ENCODE assay signal across 19 cellular contexts in the genomic region with DNA sequence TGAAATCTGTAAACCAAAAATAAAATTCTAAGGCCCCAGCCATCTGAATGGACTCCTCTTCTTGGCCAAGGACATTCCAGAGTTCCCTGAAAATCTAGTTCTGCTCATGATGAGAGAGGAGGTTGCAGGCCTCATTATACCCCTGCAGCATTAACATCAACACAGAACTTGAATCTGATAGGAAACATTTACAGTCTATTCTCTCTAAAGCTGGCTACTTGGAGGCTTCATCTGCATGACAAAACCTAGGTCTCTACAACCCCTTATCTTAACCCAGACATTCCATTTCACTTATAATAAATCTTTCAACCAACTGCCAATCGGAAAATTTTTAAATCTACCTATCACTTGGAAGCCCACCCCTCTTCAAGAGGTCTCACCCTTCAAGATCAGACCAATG. TPM values are rescaled to one million over a fixed set of nuclear protein-coding genes. Genes with fewer than 3 reads are reported as not detected.
A peak's percentile ranks its signal among the peaks of the same experiment; 100 is the strongest.
DNase-seq lines count a peak whose midpoint lies in the region; ATAC-seq and TF ChIP-seq lines count a peak whose summit lies in the region.
"Had no signal": no experiment of that assay in that cellular context is flagged by ENCODE, and none has a peak within 500 bp of the region (broad histone marks: within the 10 kb centered on the region; RNA-seq: fewer than 3 reads in every experiment).

No MANE protein-coding gene starts in this region.

- peaks cover 30% of the 10 kb centered on the region for H3K36me3 Mint-ChIP-seq in activated CD4-positive, alpha-beta T cell treated with anti-CD3 and anti-CD28 coated beads, Interleukin-2, amount 10 ng/mL, durations not matched to agents 7 days and 5 days (ENCODE audit: low read depth)
- peaks cover 11% of the 10 kb centered on the region for H3K36me3 Mint-ChIP-seq in WTC11
- peaks cover 15% of the 10 kb centered on the region for H3K36me3 Mint-ChIP-seq in memory B cell
- H3K36me3 Mint-ChIP-seq in endodermal cell (ENCODE audit: low read depth): peaks cover 1% of the 10 kb centered on the region

- H3K4me1 ChIP-seq in HUES6 (ENCODE audit: control insufficient read depth, insufficient read depth, low read length) (peaks cover 34% of the 10 kb centered on the region), endodermal cell (ENCODE audit: control insufficient read depth, insufficient read depth, low read length) (no peaks in the 10 kb centered on the region), right lobe of liver (no peaks in the 10 kb centered on the region)

- intact Hi-C loops in right lobe of liver (cut with DNase I): no loop called here

- H3K4me3 ChIP-seq in HUES6 (ENCODE audit: low read depth, low read length) (no peak overlapping the region; the same call in 1 of the 2 replicates), endodermal cell (ENCODE audit: low read length) (no peak overlapping the region), right lobe of liver (no peak overlapping the region)
- H3K4me3 ChIP-seq: BLaER1 treated with 17β-estradiol and CSF1 and Interleukin-3, amounts not matched to agents 10 nM and 100 nM; K562 had no signal

- peak overlapping the region; percentile 21 for H3K27ac Mint-ChIP-seq in activated CD4-positive, alpha-beta T cell treated with anti-CD3 and anti-CD28 coated beads, Interleukin-2, amount 10 ng/mL, durations not matched to agents 7 days and 5 days
- H3K27ac Mint-ChIP-seq in WTC11 (peak overlapping the region; percentile 99), memory B cell (peak overlapping the region; percentile 89), endodermal cell (no peak overlapping the region)

- H3K4me3 Mint-ChIP-seq in activated CD4-positive, alpha-beta T cell treated with anti-CD3 and anti-CD28 coated beads, Interleukin-2, amount 10 ng/mL, durations not matched to agents 7 days and 5 days: no peak overlapping the region
- H3K4me3 Mint-ChIP-seq in WTC11: peak overlapping the region; percentile 43
- no peak overlapping the region for H3K4me3 Mint-ChIP-seq in memory B cell
- H3K4me3 Mint-ChIP-seq in endodermal cell: no peak overlapping the region

- DNase-seq in activated CD4-positive, alpha-beta T cell treated with anti-CD3 and anti-CD28 coated beads, Interleukin-2, amount 10 ng/mL, durations not matched to agents 7 days and 5 days: no peak
- DNase-seq in activated CD4-positive, alpha-beta T cell treated with anti-CD3 and anti-CD28 coated beads, Interleukin-2, amount 50 U/mL, for 48 hours: no peak
- DNase-seq in WTC11 (ENCODE audit: low spot score) (no peak), memory B cell (ENCODE audit: low spot score in 2 of 2) (no peak), endodermal cell (no peak), D341Med (ENCODE audit: low spot score) (no peak), right lobe of liver (no peak)
- DNase-seq: DMS153, EL, NCI-H1092 treated with DMSO at 0.1 percent for 48 hours, NCI-H1694, NCI-H446, NCI-H748 treated with DMSO at 0.1 percent for 48 hours, SHP77 treated with DMSO at 0.1 percent for 48 hours had no signal

- POLR2A ChIA-PET in activated CD4-positive, alpha-beta T cell treated with anti-CD3 and anti-CD28 coated beads, Interleukin-2, amount 10 ng/mL, durations not matched to agents 7 days and 5 days (lab: Charles Lee): no interaction called here
- POLR2A ChIA-PET in WTC11 (lab: Charles Lee): no interaction called here

- H3K27me3 Mint-ChIP-seq in activated CD4-positive, alpha-beta T cell treated with anti-CD3 and anti-CD28 coated beads, Interleukin-2, amount 10 ng/mL, durations not matched to agents 7 days and 5 days: no peaks in the 10 kb centered on the region
- H3K27me3 Mint-ChIP-seq in WTC11 (ENCODE audit: low read depth) (no peaks in the 10 kb centered on the region; the same call in 1 of the 2 replicates), memory B cell (no peaks in the 10 kb centered on the region), endodermal cell (ENCODE audit: insufficient read depth) (no peaks in the 10 kb centered on the region)

- H3K27ac ChIP-seq in HUES6 (ENCODE audit: low read depth, low read length): peak overlapping the region; percentile 98
- H3K27ac ChIP-seq in endodermal cell (ENCODE audit: low read depth, low read length): no peak overlapping the region
- H3K27ac ChIP-seq in right lobe of liver: no peak overlapping the region
- H3K27ac ChIP-seq: 22Rv1; BLaER1 treated with 17β-estradiol and CSF1 and Interleukin-3, amounts not matched to agents 10 nM and 100 nM had no signal

- H3K9me3 ChIP-seq in HUES6 (ENCODE audit: control insufficient read depth, insufficient read depth, low read depth, low read length) (no peaks in the 10 kb centered on the region), endodermal cell (ENCODE audit: control insufficient read depth, low read length) (no peaks in the 10 kb centered on the region), right lobe of liver (no peaks in the 10 kb centered on the region)
- H3K9me3 ChIP-seq: BLaER1 treated with 17β-estradiol and CSF1 and Interleukin-3, amounts not matched to agents 10 nM and 100 nM had no signal

- ATAC-seq in WTC11 (peak; percentile 63), memory B cell (ENCODE audit: low read depth) (no peak), right lobe of liver (no peak)
- ATAC-seq: HCT116, K562 had no signal

- 61 to 80% methylated on average over 1 of the region's 1 CpG for whole genome bisulfite sequencing in endodermal cell (ENCODE audit: insufficient coverage in 1 of 2, insufficient read length in 1 of 2), 2 experiments
- WGBS in right lobe of liver (ENCODE audit: insufficient coverage, low coverage, low lambda C conversion rate, missing lambda C conversion rate): 89% methylated on average over 1 of the region's 1 CpG

- H3K27me3 ChIP-seq in HUES6 (ENCODE audit: control insufficient read depth, insufficient read depth, low read length): no peaks in the 10 kb centered on the region
- no peaks in the 10 kb centered on the region for H3K27me3 ChIP-seq in endodermal cell (ENCODE audit: control insufficient read depth, insufficient read depth, low read length, poor library complexity, severe bottlenecking)
- no peaks in the 10 kb centered on the region for H3K27me3 ChIP-seq in right lobe of liver
- H3K27me3 ChIP-seq: BLaER1 treated with 17β-estradiol and CSF1 and Interleukin-3, amounts not matched to agents 10 nM and 100 nM had no signal

- TF ChIP-seq POLR2A in right lobe of liver (IDR thresholded peaks at IDR 0.05): no peak

- no peaks in the 10 kb centered on the region; the same call in 1 of the 2 replicates for H3K36me3 ChIP-seq in HUES6 (ENCODE audit: control insufficient read depth, insufficient read depth, low read length)
- no peaks in the 10 kb centered on the region for H3K36me3 ChIP-seq in endodermal cell (ENCODE audit: control insufficient read depth, insufficient read depth, low read length)
- H3K36me3 ChIP-seq in right lobe of liver: no peaks in the 10 kb centered on the region

- H3K9ac ChIP-seq in HUES6 (ENCODE audit: low read length) (peak overlapping the region; percentile 51), endodermal cell (ENCODE audit: extremely low read depth, low read length, poor library complexity, severe bottlenecking) (no peak overlapping the region)
- H3K9ac ChIP-seq: BLaER1 treated with 17β-estradiol and CSF1 and Interleukin-3, amounts not matched to agents 10 nM and 100 nM had no signal

- no peaks in the 10 kb centered on the region for H3K9me3 Mint-ChIP-seq in activated CD4-positive, alpha-beta T cell treated with anti-CD3 and anti-CD28 coated beads, Interleukin-2, amount 10 ng/mL, durations not matched to agents 7 days and 5 days
- H3K9me3 Mint-ChIP-seq in WTC11 (no peaks in the 10 kb centered on the region), memory B cell (no peaks in the 10 kb centered on the region), endodermal cell (no peaks in the 10 kb centered on the region)

- CTCF ChIA-PET in activated CD4-positive, alpha-beta T cell treated with anti-CD3 and anti-CD28 coated beads, Interleukin-2, amount 10 ng/mL, durations not matched to agents 7 days and 5 days (lab: Charles Lee): no interaction called here
- CTCF ChIA-PET in WTC11 (lab: Charles Lee): interaction anchor here (1.9 to 2.1 kb wide), 2 partner anchors 253 to 366 kb away, joined by 9 to 11 read pairs; a partner anchor contains a TSS

- TF ChIP-seq CTCF in WTC11 (IDR thresholded peaks at IDR 0.05): no peak
- no peak for TF ChIP-seq CTCF in endodermal cell (conservative IDR thresholded peaks at IDR 0.05)
- no peak for TF ChIP-seq CTCF in right lobe of liver (IDR thresholded peaks at IDR 0.05)

- peaks cover 36% of the 10 kb centered on the region for H3K4me1 Mint-ChIP-seq in activated CD4-positive, alpha-beta T cell treated with anti-CD3 and anti-CD28 coated beads, Interleukin-2, amount 10 ng/mL, durations not matched to agents 7 days and 5 days
- peaks cover 77% of the 10 kb centered on the region for H3K4me1 Mint-ChIP-seq in WTC11
- peaks cover 30% of the 10 kb centered on the region for H3K4me1 Mint-ChIP-seq in memory B cell
- H3K4me1 Mint-ChIP-seq in endodermal cell: peaks cover 36% of the 10 kb centered on the region

TF ChIP-seq in WTC11, 78 proteins besides CTCF, POLR2A, EP300 and RAD21:
- TF ChIP-seq JAZF1 (CRISPR knock-in tag; IDR thresholded peaks at IDR 0.05) (no peak), SP1 (CRISPR knock-in tag; conservative IDR thresholded peaks at IDR 0.05) (0 out of 2 replicates have a peak, but pooled peaks have one; percentile 28)
TF ChIP-seq in WTC11: peak in this region for 1.

RNA-seq across cellular contexts. Expression of a gene that starts 15.7 kb away (rescaled TPM):
- total RNA-seq in activated CD4-positive, alpha-beta T cell treated with anti-CD3 and anti-CD28 coated beads, Interleukin-2, amount 10 ng/mL, durations not matched to agents 7 days and 5 days: 1 to 10 TPM; 5.4 to 6.3 TPM
- 16.3 to 19.2 TPM (median 17.8 TPM) in 3 replicates for total RNA-seq in WTC11 (2021)
- 1 to 10 TPM; 7.1 to 8.9 TPM for total RNA-seq in endodermal cell
- polyA plus RNA-seq in endodermal cell (2013, experiment 1 of 2): 11.9 TPM
- polyA plus RNA-seq in endodermal cell (2013, experiment 2 of 2): 10.5 TPM
- 1 to 10 TPM; 4.0 to 6.3 (median 4.9) TPM for total RNA-seq in right lobe of liver

RNA-seq across cellular contexts. Expression of a gene that starts 15.8 kb away (rescaled TPM):
- 10 to 100 TPM; 12.6 to 14.7 TPM for total RNA-seq in activated CD4-positive, alpha-beta T cell treated with anti-CD3 and anti-CD28 coated beads, Interleukin-2, amount 10 ng/mL, durations not matched to agents 7 days and 5 days
- total RNA-seq in WTC11 (2021): 17.2 to 17.9 TPM (median 17.7 TPM) in 3 replicates
- 10 to 100 TPM; 10.8 to 12.7 TPM for total RNA-seq in endodermal cell
- polyA plus RNA-seq in endodermal cell (2013, experiment 1 of 2): 14.8 TPM
- polyA plus RNA-seq in endodermal cell (2013, experiment 2 of 2): 13.9 TPM
- total RNA-seq in right lobe of liver: 1 to 10 TPM; 6.0 to 8.8 (median 7.8) TPM
